Comparison of ENCODE assay signal across 18 cellular contexts in genomic region chr11:1123970-1124369, GRCh38. TPM values are rescaled to one million over a fixed set of nuclear protein-coding genes. Genes with fewer than 3 reads are reported as not detected.
DNase-seq lines count a peak whose midpoint lies in the region; ATAC-seq lines count a peak whose summit lies in the region.
"Had no signal": no experiment of that assay in that cellular context is flagged by ENCODE, and none has a peak within 500 bp of the region (broad histone marks: within the 10 kb centered on the region; RNA-seq: fewer than 3 reads in every experiment).

No MANE protein-coding gene starts in this region.

- no peak overlapping the region for H3K4me3 Mint-ChIP-seq in activated naive CD4-positive, alpha-beta T cell treated with anti-CD3 and anti-CD28 coated beads for 36 hours
- H3K4me3 Mint-ChIP-seq in stimulated activated naive B cell treated with anti-CD40 and anti-IgM and Interleukin-4, amounts not matched to agents 10 μg/mL and 1 μg/mL and 100 μg/mL, for 72 hours, result peak overlapping the region in 1 of 2 donors; percentile 13
- H3K4me3 Mint-ChIP-seq: CD8-positive, alpha-beta T cell had no signal

- no peaks in the 10 kb centered on the region for H3K9me3 Mint-ChIP-seq in activated naive CD4-positive, alpha-beta T cell treated with anti-CD3 and anti-CD28 coated beads for 36 hours
- peaks cover 14 to 16% of the 10 kb centered on the region in 2 donors for H3K9me3 Mint-ChIP-seq in stimulated activated naive B cell treated with anti-CD40 and anti-IgM and Interleukin-4, amounts not matched to agents 10 μg/mL and 1 μg/mL and 100 μg/mL, for 72 hours
- H3K9me3 Mint-ChIP-seq: CD8-positive, alpha-beta T cell had no signal

- intact Hi-C loops in activated naive CD4-positive, alpha-beta T cell treated with anti-CD3 and anti-CD28 coated beads for 36 hours (cut with micrococcal nuclease), result no loop called here
- intact Hi-C loops in left cardiac atrium (cut with DNase I), result no loop called here

- peak; percentile 61 to 76 for ATAC-seq in stimulated activated naive B cell treated with anti-CD40 and anti-IgM and Interleukin-4, amounts not matched to agents 10 μg/mL and 1 μg/mL and 100 μg/mL, for 72 hours (replicated peaks)
- ATAC-seq in left cardiac atrium (no peak), GM19467 (IDR thresholded peaks at IDR 0.05; ENCODE audit: unreplicated experiment) (no peak)
- ATAC-seq: CD8-positive, alpha-beta T cell had no signal

- peaks cover 5% of the 10 kb centered on the region for H3K27me3 Mint-ChIP-seq in activated naive CD4-positive, alpha-beta T cell treated with anti-CD3 and anti-CD28 coated beads for 36 hours (ENCODE audit: low read depth)
- peaks cover 0 to 15% of the 10 kb centered on the region in 2 donors for H3K27me3 Mint-ChIP-seq in stimulated activated naive B cell treated with anti-CD40 and anti-IgM and Interleukin-4, amounts not matched to agents 10 μg/mL and 1 μg/mL and 100 μg/mL, for 72 hours

- H3K36me3 Mint-ChIP-seq in activated naive CD4-positive, alpha-beta T cell treated with anti-CD3 and anti-CD28 coated beads for 36 hours (ENCODE audit: low read depth), result no peaks in the 10 kb centered on the region
- H3K36me3 Mint-ChIP-seq in stimulated activated naive B cell treated with anti-CD40 and anti-IgM and Interleukin-4, amounts not matched to agents 10 μg/mL and 1 μg/mL and 100 μg/mL, for 72 hours, result peaks cover 5% of the 10 kb centered on the region in 2 donors
- H3K36me3 Mint-ChIP-seq: CD8-positive, alpha-beta T cell had no signal

- CTCF ChIA-PET in activated naive CD4-positive, alpha-beta T cell treated with anti-CD3 and anti-CD28 coated beads for 36 hours (lab: Charles Lee), result no interaction called here

- H3K27ac Mint-ChIP-seq in activated naive CD4-positive, alpha-beta T cell treated with anti-CD3 and anti-CD28 coated beads for 36 hours, result no peak overlapping the region
- peak overlapping the region; percentile 38 for H3K27ac Mint-ChIP-seq in stimulated activated naive B cell treated with anti-CD40 and anti-IgM and Interleukin-4, amounts not matched to agents 10 μg/mL and 1 μg/mL and 100 μg/mL, for 72 hours
- H3K27ac Mint-ChIP-seq: CD8-positive, alpha-beta T cell had no signal

- no peaks in the 10 kb centered on the region for H3K4me1 Mint-ChIP-seq in activated naive CD4-positive, alpha-beta T cell treated with anti-CD3 and anti-CD28 coated beads for 36 hours (ENCODE audit: low read depth)
- H3K4me1 Mint-ChIP-seq in stimulated activated naive B cell treated with anti-CD40 and anti-IgM and Interleukin-4, amounts not matched to agents 10 μg/mL and 1 μg/mL and 100 μg/mL, for 72 hours, result no peaks in the 10 kb centered on the region

- DNase-seq in activated naive CD4-positive, alpha-beta T cell treated with anti-CD3 and anti-CD28 coated beads for 36 hours, result peak; percentile 4
- DNase-seq in activated naive CD4-positive, alpha-beta T cell treated with Interleukin-2 at 50 U/mL for 16 hours, result no peak
- peak; percentile 30 for DNase-seq in NAMALWA (ENCODE audit: low spot score)
- peak; percentile 2 for DNase-seq in germinal center (ENCODE audit: low spot score)
- no peak for DNase-seq in stimulated activated naive B cell treated with anti-CD40 and anti-IgM and Interleukin-4, amounts not matched to agents 10 μg/mL and 1 μg/mL and 100 μg/mL, for 72 hours
- no peak for DNase-seq in HK-2 (ENCODE audit: unreplicated experiment)
- DNase-seq in left cardiac atrium, result no peak
- DNase-seq: DMS79 treated with DMSO at 0.1 percent for 48 hours, H7, Kasumi-1, NCI-H1417, NCI-H2029, NCI-H2171 treated with DMSO at 0.1 percent for 48 hours, SHP77 treated with DMSO at 0.1 percent for 48 hours had no signal

RNA-seq across cellular contexts. Expression of gene MUC5AC, which starts 33.8 kb away (rescaled TPM):
- total RNA-seq in activated naive CD4-positive, alpha-beta T cell treated with anti-CD3 and anti-CD28 coated beads for 36 hours, result not detected
- total RNA-seq in left cardiac atrium, result not detected
- total RNA-seq: CD8-positive, alpha-beta T cell; H7; NCI-H460; Peyer's patch had no signal

RNA-seq across cellular contexts. Expression of gene MUC2, which starts 49.3 kb away (rescaled TPM):
- total RNA-seq in activated naive CD4-positive, alpha-beta T cell treated with anti-CD3 and anti-CD28 coated beads for 36 hours, result not detected
- total RNA-seq in left cardiac atrium, result under 1 TPM in 1 of 2 donors, not detected in 1; 0.26 TPM
- total RNA-seq: CD8-positive, alpha-beta T cell; H7; NCI-H460 had no signal

Comparison
In these comparisons a context has a peak if more than half of its experiments do, and no peak if none do; other contexts are left out.
1. DNase-seq: peak in activated naive CD4-positive, alpha-beta T cell treated with anti-CD3 and anti-CD28 coated beads for 36 hours (single experiment), NAMALWA (single experiment) and germinal center (single experiment); none in activated naive CD4-positive, alpha-beta T cell treated with Interleukin-2 at 50 U/mL for 16 hours (single experiment), stimulated activated naive B cell treated with anti-CD40 and anti-IgM and Interleukin-4, amounts not matched to agents 10 μg/mL and 1 μg/mL and 100 μg/mL, for 72 hours (single experiment), HK-2 (single experiment) and left cardiac atrium (single experiment).
2. ATAC-seq: peak in stimulated activated naive B cell treated with anti-CD40 and anti-IgM and Interleukin-4, amounts not matched to agents 10 μg/mL and 1 μg/mL and 100 μg/mL, for 72 hours (2 of 2); none in left cardiac atrium (0 of 2) and GM19467 (single experiment).